ENCODE assay signal across 19 cellular contexts in the genomic region with DNA sequence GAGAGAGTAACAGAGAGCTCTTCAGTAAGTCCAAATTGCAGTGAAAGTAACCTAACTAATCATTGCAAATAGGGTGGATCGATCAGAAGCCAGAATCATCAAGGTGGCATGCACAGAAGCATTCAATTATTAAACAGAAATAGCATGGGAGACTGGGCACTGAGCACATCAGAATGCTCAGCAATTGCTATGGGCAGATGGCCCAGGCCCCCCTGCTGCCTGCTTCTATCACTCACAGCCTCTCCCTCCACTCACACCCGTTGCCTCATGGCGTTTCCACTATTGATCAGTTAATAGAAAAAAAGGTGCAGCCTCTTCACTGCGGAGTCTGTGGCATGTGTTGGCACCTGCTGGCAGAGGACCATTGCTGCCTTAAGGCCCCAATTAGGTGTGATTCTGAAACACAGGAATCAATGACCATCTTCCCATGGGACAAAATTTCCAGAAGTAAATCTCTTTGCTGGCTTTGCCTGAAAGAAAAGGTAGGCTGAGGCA. TPM values are rescaled to one million over a fixed set of nuclear protein-coding genes. Genes with fewer than 3 reads are reported as not detected.
A peak's percentile ranks its signal among the peaks of the same experiment; 100 is the strongest.
DNase-seq lines count a peak whose midpoint lies in the region; TF ChIP-seq lines count a peak whose summit lies in the region.
"Had no signal": no experiment of that assay in that cellular context is flagged by ENCODE, and none has a peak within 500 bp of the region (broad histone marks: within the 10 kb centered on the region; RNA-seq: fewer than 3 reads in every experiment).

No MANE protein-coding gene starts in this region.

- H3K27ac ChIP-seq in WERI-Rb-1 (no peak overlapping the region), neural progenitor cell (no peak overlapping the region), vagina (no peak overlapping the region)
- H3K27ac ChIP-seq: 22Rv1, A549, BLaER1, HL-60 had no signal

- H4K20me1 ChIP-seq in neural progenitor cell (ENCODE audit: low read depth), result no peaks in the 10 kb centered on the region
- H4K20me1 ChIP-seq: BLaER1 had no signal

- no peaks in the 10 kb centered on the region for H3K36me3 Mint-ChIP-seq in neural progenitor cell
- H3K36me3 Mint-ChIP-seq: CD14-positive monocyte; CD4-positive, alpha-beta memory T cell had no signal

- H3K4me3 ChIP-seq in WERI-Rb-1 (ENCODE audit: low read depth, low read length) (no peak overlapping the region), neural progenitor cell (no peak overlapping the region), vagina (no peak overlapping the region)
- H3K4me3 ChIP-seq: A549, BLaER1 had no signal

- intact Hi-C loops in vagina (cut with DNase I), result no loop called here

- no peak overlapping the region for H3K4me2 ChIP-seq in neural progenitor cell
- H3K4me2 ChIP-seq: A549, BLaER1 had no signal

- H3K9ac ChIP-seq in neural progenitor cell, result no peak overlapping the region
- H3K9ac ChIP-seq: BLaER1 had no signal

- H3K9me3 Mint-ChIP-seq in neural progenitor cell, result peaks cover 1% of the 10 kb centered on the region
- H3K9me3 Mint-ChIP-seq: CD4-positive, alpha-beta memory T cell; HFFc6 had no signal

- H3F3A ChIP-seq in neural progenitor cell (ENCODE audit: low read depth), result no peaks in the 10 kb centered on the region

- DNase-seq in NCI-H1092 treated with DMSO at 0.1 percent for 48 hours (lab: John Stamatoyannopoulos, UW), result peak; percentile 8
- DNase-seq in NCI-H1092 (lab: John Stamatoyannopoulos, UW), result no peak
- DNase-seq in G401 (ENCODE audit: low spot score), result peak; percentile 72
- peak; percentile 22 for DNase-seq in WERI-Rb-1
- DNase-seq in neural progenitor cell (ENCODE audit: low spot score), result no peak
- no peak for DNase-seq in activated CD4-positive, CD25-positive, alpha-beta regulatory T cell (lab: John Stamatoyannopoulos, UW)
- DNase-seq in vagina (ENCODE audit: extremely low spot score in 2 of 2), result no peak
- DNase-seq in GM19238 (ENCODE audit: insufficient read length, low spot score), result no peak
- DNase-seq: CD4-positive, alpha-beta memory T cell; GDM1; GOT3; H7; HFFc6 had no signal

- H3K27ac Mint-ChIP-seq in neural progenitor cell, result no peak overlapping the region
- H3K27ac Mint-ChIP-seq: CD14-positive monocyte, HFFc6 had no signal

- H3K79me2 ChIP-seq in neural progenitor cell (ENCODE audit: low read depth), result no peaks in the 10 kb centered on the region

- H3K4me1 ChIP-seq in neural progenitor cell, result no peaks in the 10 kb centered on the region
- no peaks in the 10 kb centered on the region for H3K4me1 ChIP-seq in vagina
- H3K4me1 ChIP-seq: A549, BLaER1 had no signal

- TF ChIP-seq CTCF in WERI-Rb-1 (IDR thresholded peaks at IDR 0.05; ENCODE audit: low read depth, low read length) (no peak), neural progenitor cell (IDR thresholded peaks at IDR 0.05) (no peak), vagina (IDR thresholded peaks at IDR 0.05) (no peak)

- H3K4me1 Mint-ChIP-seq in neural progenitor cell, result no peaks in the 10 kb centered on the region
- H3K4me1 Mint-ChIP-seq: CD14-positive monocyte; CD4-positive, alpha-beta memory T cell had no signal

- in situ Hi-C loops in G401 (cut with HindIII; ENCODE audit: low sequenced_read_pairs), result no loop called here

- TF ChIP-seq POLR2A in vagina (IDR thresholded peaks at IDR 0.05), result no peak

- H3K27me3 ChIP-seq in WERI-Rb-1 (ENCODE audit: insufficient read depth, low read depth, severe bottlenecking), result no peaks in the 10 kb centered on the region
- H3K27me3 ChIP-seq in neural progenitor cell, result no peaks in the 10 kb centered on the region
- H3K27me3 ChIP-seq in vagina, result no peaks in the 10 kb centered on the region
- H3K27me3 ChIP-seq: BLaER1 had no signal

- H3K27me3 Mint-ChIP-seq in neural progenitor cell (ENCODE audit: insufficient read depth, low read depth), result peaks cover 16% of the 10 kb centered on the region

- H3K36me3 ChIP-seq in WERI-Rb-1 (no peaks in the 10 kb centered on the region), neural progenitor cell (no peaks in the 10 kb centered on the region), vagina (no peaks in the 10 kb centered on the region)
- H3K36me3 ChIP-seq: BLaER1 had no signal

- H2AFZ ChIP-seq in neural progenitor cell (replicated peaks), result no peak overlapping the region

- H3K9me3 ChIP-seq in WERI-Rb-1 (ENCODE audit: severe bottlenecking), result no peaks in the 10 kb centered on the region
- no peaks in the 10 kb centered on the region for H3K9me3 ChIP-seq in neural progenitor cell (ENCODE audit: low read depth)
- no peaks in the 10 kb centered on the region for H3K9me3 ChIP-seq in vagina
- H3K9me3 ChIP-seq: A549, BLaER1 had no signal

- peak overlapping the region; percentile 8 for H3K4me3 Mint-ChIP-seq in neural progenitor cell
- H3K4me3 Mint-ChIP-seq: CD14-positive monocyte; CD4-positive, alpha-beta memory T cell; HFFc6 had no signal

RNA-seq across cellular contexts. Expression of gene HTR5A, which starts 11.2 kb away (rescaled TPM):
- total RNA-seq in G401 (2014; rRNA removed; shearing (Covaris generic)), result not detected in 2 replicates
- not detected in 2 replicates for total RNA-seq in neural progenitor cell (ENCODE audit: low replicate concordance)
- total RNA-seq in vagina, result not detected
- total RNA-seq: CD4-positive, alpha-beta memory T cell; H7; HFFc6; HT1080 had no signal

RNA-seq across cellular contexts. Expression of gene PAXIP1, which starts 56.0 kb away (rescaled TPM):
- total RNA-seq in G401 (2014; rRNA removed; shearing (Covaris generic)), result 20.2 and 33.8 TPM in 2 replicates
- total RNA-seq in neural progenitor cell (ENCODE audit: low replicate concordance) (22.3 and 26.1 TPM in 2 replicates), vagina (16.7 TPM)

Comparison
In these comparisons a context has a peak if more than half of its experiments do, and no peak if none do; other contexts are left out.
1. DNase-seq: peak in NCI-H1092 treated with DMSO at 0.1 percent for 48 hours (single experiment), G401 (single experiment) and WERI-Rb-1 (single experiment); none in NCI-H1092 (single experiment), neural progenitor cell (single experiment), activated CD4-positive, CD25-positive, alpha-beta regulatory T cell (0 of 4), vagina (0 of 2) and GM19238 (single experiment).